In genomic region chr7:25803117-25803887, GRCh38 we compare ENCODE assay signal across 15 cellular contexts.
DNase-seq lines count a peak whose midpoint lies in the region; ATAC-seq and TF ChIP-seq lines count a peak whose summit lies in the region.
"Had no signal": no experiment of that assay in that cellular context is flagged by ENCODE, and none has a peak within 500 bp of the region (broad histone marks: within the 10 kb centered on the region; RNA-seq: fewer than 3 reads in every experiment).

No MANE protein-coding gene starts in this region.

- H3K27ac Mint-ChIP-seq in activated naive CD4-positive, alpha-beta T cell treated with anti-CD3 and anti-CD28 coated beads for 36 hours, result peak overlapping the region; percentile 42
- H3K27ac Mint-ChIP-seq in stimulated activated naive CD8-positive, alpha-beta T cell treated with anti-CD3 and anti-CD28 coated beads, Interleukin-15, amount 100 ng/mL, for 72 hours, result no peak overlapping the region

- H3K36me3 ChIP-seq in SJCRH30 (no peaks in the 10 kb centered on the region), mesenchymal stem cell (ENCODE audit: control insufficient read depth in 1 of 2, insufficient read depth in 2 of 2, low read depth in 1 of 2, low read length in 2 of 2) (no peaks in the 10 kb centered on the region), mucosa of descending colon (ENCODE audit: low read depth) (no peaks in the 10 kb centered on the region)
- H3K36me3 ChIP-seq: BLaER1 treated with 17β-estradiol and CSF1 and Interleukin-3, amounts not matched to agents 10 nM and 100 nM had no signal

- H3K9me3 Mint-ChIP-seq in activated naive CD4-positive, alpha-beta T cell treated with anti-CD3 and anti-CD28 coated beads for 36 hours, result no peaks in the 10 kb centered on the region
- H3K9me3 Mint-ChIP-seq in stimulated activated naive CD8-positive, alpha-beta T cell treated with anti-CD3 and anti-CD28 coated beads, Interleukin-15, amount 100 ng/mL, for 72 hours, result no peaks in the 10 kb centered on the region
- H3K9me3 Mint-ChIP-seq: activated T-cell treated with anti-CD3 and anti-CD28 coated beads, Interleukin-2, amount 50 U/mL, for 24 hours had no signal

- H3K4me3 ChIP-seq in SJCRH30 (no peak overlapping the region), mesenchymal stem cell (ENCODE audit: insufficient read depth in 1 of 2, low read depth in 1 of 2, low read length in 2 of 2) (no peak overlapping the region), mucosa of descending colon (no peak overlapping the region)
- H3K4me3 ChIP-seq: BLaER1 treated with 17β-estradiol and CSF1 and Interleukin-3, amounts not matched to agents 10 nM and 100 nM had no signal

- H3K18ac ChIP-seq in mesenchymal stem cell (ENCODE audit: low read depth in 1 of 2, low read length in 2 of 2), result no peak overlapping the region

- H4K91ac ChIP-seq in mesenchymal stem cell (ENCODE audit: low read length), result no peak overlapping the region

- intact Hi-C loops in activated naive CD4-positive, alpha-beta T cell treated with anti-CD3 and anti-CD28 coated beads for 36 hours (cut with micrococcal nuclease), result loop anchor here (2.0 to 5.0 kb wide), 2 partner anchors 53 to 489 kb away; partner anchors contain the start of gene SNX10
- intact Hi-C loops in mucosa of descending colon (cut with DNase I, micrococcal nuclease), result no loop called here

- CTCF ChIA-PET in activated naive CD4-positive, alpha-beta T cell treated with anti-CD3 and anti-CD28 coated beads for 36 hours (lab: Charles Lee), result interaction anchor here (1.8 kb wide), 2 partner anchors 17 to 51 kb away, joined by 3 to 4 read pairs; no protein-coding TSS in a partner anchor

- H3K14ac ChIP-seq in mesenchymal stem cell (ENCODE audit: low read length in 2 of 2), result no peak overlapping the region

- H3K4me1 Mint-ChIP-seq in activated naive CD4-positive, alpha-beta T cell treated with anti-CD3 and anti-CD28 coated beads for 36 hours (ENCODE audit: low read depth), result peaks cover 19% of the 10 kb centered on the region
- no peaks in the 10 kb centered on the region for H3K4me1 Mint-ChIP-seq in stimulated activated naive CD8-positive, alpha-beta T cell treated with anti-CD3 and anti-CD28 coated beads, Interleukin-15, amount 100 ng/mL, for 72 hours

- H4K8ac ChIP-seq in mesenchymal stem cell (ENCODE audit: low read length), result no peak overlapping the region

- H2AK5ac ChIP-seq in mesenchymal stem cell (ENCODE audit: low read length, severe bottlenecking), result peak overlapping the region; percentile 13

- peak; percentile 25 for DNase-seq in activated naive CD4-positive, alpha-beta T cell treated with anti-CD3 and anti-CD28 coated beads for 36 hours
- DNase-seq in activated naive CD4-positive, alpha-beta T cell treated with Interleukin-2 at 50 U/mL for 16 hours, result no peak
- DNase-seq in SJCRH30, result no peak
- DNase-seq in mesenchymal stem cell, result no peak
- no peak for DNase-seq in stimulated activated naive CD8-positive, alpha-beta T cell treated with anti-CD3 and anti-CD28 coated beads, Interleukin-15, amount 100 ng/mL, for 72 hours
- no peak for DNase-seq in HT-29 (ENCODE audit: low spot score)
- DNase-seq in NCI-H1694 (lab: John Stamatoyannopoulos, UW), result no peak
- no peak for DNase-seq in mucosa of descending colon
- DNase-seq: activated T-cell treated with anti-CD3 and anti-CD28 coated beads, Interleukin-2, amount 50 U/mL, for 24 hours; GOT3; NCI-H526; SHP77; stimulated activated CD4-positive, alpha-beta T cell treated with anti-CD3 and anti-CD28 coated beads, Interleukin-1b, Interleukin-23, amount 100 ng/mL, for 48 hours had no signal

- ATAC-seq in stimulated activated naive CD8-positive, alpha-beta T cell treated with anti-CD3 and anti-CD28 coated beads, Interleukin-15, amount 100 ng/mL, for 72 hours, result peak; percentile 42
- no peak for ATAC-seq in mucosa of descending colon

- H3K4me2 ChIP-seq in mesenchymal stem cell (ENCODE audit: low read length, poor library complexity, severe bottlenecking), result no peak overlapping the region
- H3K4me2 ChIP-seq: BLaER1 treated with 17β-estradiol and CSF1 and Interleukin-3, amounts not matched to agents 10 nM and 100 nM had no signal

- H3K9me3 ChIP-seq in SJCRH30 (replicated peaks) (no peaks in the 10 kb centered on the region), mesenchymal stem cell (ENCODE audit: control insufficient read depth, low read length) (no peaks in the 10 kb centered on the region), mucosa of descending colon (no peaks in the 10 kb centered on the region)
- H3K9me3 ChIP-seq: BLaER1 treated with 17β-estradiol and CSF1 and Interleukin-3, amounts not matched to agents 10 nM and 100 nM had no signal

- H3K4me3 Mint-ChIP-seq in activated naive CD4-positive, alpha-beta T cell treated with anti-CD3 and anti-CD28 coated beads for 36 hours, result no peak overlapping the region
- no peak overlapping the region for H3K4me3 Mint-ChIP-seq in stimulated activated naive CD8-positive, alpha-beta T cell treated with anti-CD3 and anti-CD28 coated beads, Interleukin-15, amount 100 ng/mL, for 72 hours
- H3K4me3 Mint-ChIP-seq: activated T-cell treated with anti-CD3 and anti-CD28 coated beads, Interleukin-2, amount 50 U/mL, for 24 hours had no signal

- no peaks in the 10 kb centered on the region for H3K36me3 Mint-ChIP-seq in activated naive CD4-positive, alpha-beta T cell treated with anti-CD3 and anti-CD28 coated beads for 36 hours (ENCODE audit: low read depth)

- no peak for TF ChIP-seq CTCF in mucosa of descending colon (IDR thresholded peaks at IDR 0.05)

- H3K79me1 ChIP-seq in mesenchymal stem cell (replicated peaks; ENCODE audit: low read length, poor library complexity, severe bottlenecking), result no peaks in the 10 kb centered on the region

- H3K27ac ChIP-seq in SJCRH30, result peak overlapping the region; percentile 28; the same call in 1 of the 2 replicates
- H3K27ac ChIP-seq in mesenchymal stem cell (ENCODE audit: low read length, poor library complexity, severe bottlenecking), result no peak overlapping the region
- H3K27ac ChIP-seq: BLaER1 treated with 17β-estradiol and CSF1 and Interleukin-3, amounts not matched to agents 10 nM and 100 nM; VCaP had no signal

- peaks cover 3% of the 10 kb centered on the region for H3K27me3 Mint-ChIP-seq in activated naive CD4-positive, alpha-beta T cell treated with anti-CD3 and anti-CD28 coated beads for 36 hours (ENCODE audit: low read depth)
- H3K27me3 Mint-ChIP-seq in stimulated activated naive CD8-positive, alpha-beta T cell treated with anti-CD3 and anti-CD28 coated beads, Interleukin-15, amount 100 ng/mL, for 72 hours, result peaks cover 8% of the 10 kb centered on the region

- no peak overlapping the region for H2AFZ ChIP-seq in mesenchymal stem cell (ENCODE audit: low read depth, low read length)

- WGBS in mesenchymal stem cell, result 79% methylated on average over 10 of the region's 11 CpGs

- no peak overlapping the region for H3K4ac ChIP-seq in mesenchymal stem cell (ENCODE audit: low read depth in 1 of 2, low read length in 2 of 2)

- H3K4me1 ChIP-seq in SJCRH30 (peaks cover 23% of the 10 kb centered on the region), mesenchymal stem cell (ENCODE audit: control insufficient read depth, insufficient read depth, low read depth, low read length) (peaks cover 3% of the 10 kb centered on the region), mucosa of descending colon (ENCODE audit: low read depth) (no peaks in the 10 kb centered on the region)
- H3K4me1 ChIP-seq: BLaER1 treated with 17β-estradiol and CSF1 and Interleukin-3, amounts not matched to agents 10 nM and 100 nM had no signal

- no peak overlapping the region for H3K23ac ChIP-seq in mesenchymal stem cell (ENCODE audit: low read length in 2 of 2)

- H2BK15ac ChIP-seq in mesenchymal stem cell (ENCODE audit: low read depth, poor library complexity, severe bottlenecking), result no peak overlapping the region

- H2BK120ac ChIP-seq in mesenchymal stem cell (ENCODE audit: low read depth, low read length), result no peak overlapping the region

- H3K27me3 ChIP-seq in SJCRH30 (no peaks in the 10 kb centered on the region), mesenchymal stem cell (ENCODE audit: control insufficient read depth in 1 of 2, insufficient read depth in 1 of 2, low read length in 2 of 2) (peaks cover 0 to 3% of the 10 kb centered on the region in 2 experiments)
- H3K27me3 ChIP-seq: BLaER1 treated with 17β-estradiol and CSF1 and Interleukin-3, amounts not matched to agents 10 nM and 100 nM had no signal

- no peak overlapping the region for H2BK5ac ChIP-seq in mesenchymal stem cell (ENCODE audit: low read depth, low read length, poor library complexity, severe bottlenecking)

- no peak overlapping the region for H3K9ac ChIP-seq in mesenchymal stem cell (ENCODE audit: low read length)
- H3K9ac ChIP-seq: BLaER1 treated with 17β-estradiol and CSF1 and Interleukin-3, amounts not matched to agents 10 nM and 100 nM had no signal

- peak overlapping the region in 1 of 2 experiments; percentile 63 for H2BK12ac ChIP-seq in mesenchymal stem cell (ENCODE audit: low read length in 2 of 2)
